ENCODE assay signal across 18 cellular contexts in the genomic region with DNA sequence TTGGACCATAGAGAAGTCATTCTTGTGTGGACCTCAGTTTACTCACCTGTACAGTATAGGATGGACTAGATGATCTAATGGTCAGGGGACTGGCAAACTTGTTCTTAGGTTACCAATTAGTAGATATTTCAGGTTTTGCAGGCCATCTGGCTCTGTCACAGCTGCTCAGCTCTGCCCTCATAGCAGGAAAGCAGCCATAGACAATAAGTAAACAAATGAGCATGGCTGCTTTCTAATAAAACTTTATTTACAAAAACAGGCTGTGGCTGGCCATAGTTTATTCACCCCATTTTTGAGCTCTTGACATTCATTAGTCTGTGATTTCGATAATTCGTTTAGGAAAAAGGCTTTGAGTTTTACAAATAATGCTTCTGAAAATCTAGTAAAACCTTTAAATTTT.
"Had no signal": no experiment of that assay in that cellular context is flagged by ENCODE, and none has a peak within 500 bp of the region (broad histone marks: within the 10 kb centered on the region; RNA-seq: fewer than 3 reads in every experiment).

No MANE protein-coding gene starts in this region.

- H3K27me3 Mint-ChIP-seq: dendritic cell treated with granulocyte-macrophage colony-stimulating factor and Interleukin-4, amounts not matched to agents 40 ng/mL and 50 ng/mL, for 4 days had no signal

- H3K27ac ChIP-seq: ascending aorta, breast epithelium, stomach, thoracic aorta, upper lobe of right lung had no signal

- H3K27ac Mint-ChIP-seq: dendritic cell treated with granulocyte-macrophage colony-stimulating factor and Interleukin-4, amounts not matched to agents 40 ng/mL and 50 ng/mL, for 4 days; nephron progenitor cell had no signal

- H3K36me3 ChIP-seq: ascending aorta, breast epithelium, stomach, thoracic aorta, upper lobe of right lung had no signal

- H3K4me1 ChIP-seq: breast epithelium had no signal

- DNase-seq: activated CD4-positive, CD25-positive, alpha-beta regulatory T cell treated with anti-CD3 and anti-CD28 coated beads, Interleukin-2, amount 50 U/mL, for 72 hours; activated naive CD4-positive, alpha-beta T cell; activated T-cell treated with anti-CD3 and anti-CD28 coated beads for 4 hours; cerebellar nuclear complex; effector memory CD4-positive, alpha-beta T cell; foreskin melanocyte; head of caudate nucleus; mesendoderm; nephron progenitor cell; stimulated activated CD4-positive, alpha-beta T cell treated with anti-CD3 and anti-CD28 coated beads, Interleukin-12 subunit alpha, Interleukin-12 subunit beta, amount 100 ng/mL, for 4 hours; stimulated activated CD4-positive, alpha-beta T cell treated with anti-CD3 and anti-CD28 coated beads, Interleukin-2, amount 100 ng/mL, for 24 hours; stomach; T1000; upper lobe of right lung had no signal

- ATAC-seq: upper lobe of right lung had no signal

- H3K27me3 ChIP-seq: ascending aorta, breast epithelium, stomach, upper lobe of right lung had no signal

- H3K9me3 ChIP-seq: ascending aorta, breast epithelium, stomach, thoracic aorta, upper lobe of right lung had no signal

- H3K4me3 Mint-ChIP-seq: dendritic cell treated with granulocyte-macrophage colony-stimulating factor and Interleukin-4, amounts not matched to agents 40 ng/mL and 50 ng/mL, for 4 days; nephron progenitor cell had no signal

- H3K4me3 ChIP-seq: ascending aorta, breast epithelium, stomach, thoracic aorta, upper lobe of right lung had no signal

- H3K4me1 Mint-ChIP-seq: nephron progenitor cell had no signal

- H3K9me3 Mint-ChIP-seq: dendritic cell treated with granulocyte-macrophage colony-stimulating factor and Interleukin-4, amounts not matched to agents 40 ng/mL and 50 ng/mL, for 4 days had no signal
